In genomic region chr9:74533253-74533652, GRCh38 we compare ENCODE assay signal across 1 cellular context.
TF ChIP-seq lines count a peak whose summit lies in the region.

No MANE protein-coding gene starts in this region.

TF ChIP-seq in SK-N-SH, 30 proteins besides CTCF, POLR2A, EP300 and RAD21 (continued from another document):
- TF ChIP-seq, protein P1, sequence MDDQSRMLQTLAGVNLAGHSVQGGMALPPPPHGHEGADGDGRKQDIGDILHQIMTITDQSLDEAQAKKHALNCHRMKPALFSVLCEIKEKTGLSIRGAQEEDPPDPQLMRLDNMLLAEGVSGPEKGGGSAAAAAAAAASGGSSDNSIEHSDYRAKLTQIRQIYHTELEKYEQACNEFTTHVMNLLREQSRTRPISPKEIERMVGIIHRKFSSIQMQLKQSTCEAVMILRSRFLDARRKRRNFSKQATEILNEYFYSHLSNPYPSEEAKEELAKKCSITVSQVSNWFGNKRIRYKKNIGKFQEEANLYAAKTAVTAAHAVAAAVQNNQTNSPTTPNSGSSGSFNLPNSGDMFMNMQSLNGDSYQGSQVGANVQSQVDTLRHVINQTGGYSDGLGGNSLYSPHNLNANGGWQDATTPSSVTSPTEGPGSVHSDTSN (IDR thresholded peaks at IDR 0.05), result no peak
- TF ChIP-seq JUND (IDR thresholded peaks at IDR 0.05) (no peak), ELF1 (IDR thresholded peaks at IDR 0.05) (no peak), CHD2 (IDR thresholded peaks at IDR 0.05; ENCODE audit: low read length, partially characterized antibody) (peak; percentile 23), MEF2A (IDR thresholded peaks at IDR 0.05; ENCODE audit: borderline replicate concordance, low read depth) (no peak), YY1 (IDR thresholded peaks at IDR 0.05; ENCODE audit: low read depth) (no peak), FOSL2 (IDR thresholded peaks at IDR 0.05; ENCODE audit: borderline replicate concordance, low read depth) (no peak), FOXM1 (IDR thresholded peaks at IDR 0.05; ENCODE audit: low read depth) (no peak), EZH2phosphoT487 (IDR thresholded peaks at IDR 0.05; ENCODE audit: borderline replicate concordance, low read depth) (no peak), RFX5 (IDR thresholded peaks at IDR 0.05; ENCODE audit: low read length) (0 out of 2 replicates have a peak, but pooled peaks have one; percentile 28)
